8 cellular contexts compared by ENCODE assay signal in genomic region chr15:58864602-58865419, GRCh38.
DNase-seq lines count a peak whose midpoint lies in the region; ATAC-seq and TF ChIP-seq lines count a peak whose summit lies in the region.

No MANE protein-coding gene starts in this region.

- peak overlapping the region; percentile 20 for H3K4me3 ChIP-seq in GM12864 (ENCODE audit: low read depth, low read length)
- peak overlapping the region; percentile 45 for H3K4me3 ChIP-seq in retinal pigment epithelial cell (ENCODE audit: low read length)

- DNase-seq in GM12864 (ENCODE audit: low read depth): no peak
- DNase-seq in activated T-cell treated with anti-CD3 and anti-CD28 coated beads, Interleukin-2, amount 50 U/mL, for 1 hour: peak; percentile 24
- DNase-seq in left cardiac atrium: peak; percentile 71
- DNase-seq in retinal pigment epithelial cell (ENCODE audit: low read depth): no peak
- no peak for DNase-seq in NCI-H1105 treated with DMSO at 0.1 percent for 48 hours (lab: John Stamatoyannopoulos, UW)
- no peak for DNase-seq in NOMO-1 treated with dmso at 0.1 percent for 144 hours (lab: John Stamatoyannopoulos, UW; ENCODE audit: unreplicated experiment)
- DNase-seq in CD1c-positive myeloid dendritic cell (ENCODE audit: extremely low spot score): no peak

- TF ChIP-seq CTCF in GM12864 (IDR thresholded peaks at IDR 0.05; ENCODE audit: low read depth, low read length, missing control alignments): no peak
- TF ChIP-seq CTCF in retinal pigment epithelial cell (conservative IDR thresholded peaks at IDR 0.05; ENCODE audit: low read depth, low read length): no peak

- intact Hi-C loops in left cardiac atrium (cut with DNase I): no loop called here

- ATAC-seq in left cardiac atrium (peak; percentile 86 to 89), HG02759 (IDR thresholded peaks at IDR 0.05; ENCODE audit: unreplicated experiment) (no peak)

Comparison
In these comparisons a context has a peak if more than half of its experiments do, and no peak if none do; other contexts are left out.
1. DNase-seq: peak in activated T-cell treated with anti-CD3 and anti-CD28 coated beads, Interleukin-2, amount 50 U/mL, for 1 hour (single experiment) and left cardiac atrium (single experiment); none in GM12864 (single experiment), retinal pigment epithelial cell (single experiment), NCI-H1105 treated with DMSO at 0.1 percent for 48 hours (single experiment), NOMO-1 treated with dmso at 0.1 percent for 144 hours (single experiment) and CD1c-positive myeloid dendritic cell (single experiment).